In the genomic region with DNA sequence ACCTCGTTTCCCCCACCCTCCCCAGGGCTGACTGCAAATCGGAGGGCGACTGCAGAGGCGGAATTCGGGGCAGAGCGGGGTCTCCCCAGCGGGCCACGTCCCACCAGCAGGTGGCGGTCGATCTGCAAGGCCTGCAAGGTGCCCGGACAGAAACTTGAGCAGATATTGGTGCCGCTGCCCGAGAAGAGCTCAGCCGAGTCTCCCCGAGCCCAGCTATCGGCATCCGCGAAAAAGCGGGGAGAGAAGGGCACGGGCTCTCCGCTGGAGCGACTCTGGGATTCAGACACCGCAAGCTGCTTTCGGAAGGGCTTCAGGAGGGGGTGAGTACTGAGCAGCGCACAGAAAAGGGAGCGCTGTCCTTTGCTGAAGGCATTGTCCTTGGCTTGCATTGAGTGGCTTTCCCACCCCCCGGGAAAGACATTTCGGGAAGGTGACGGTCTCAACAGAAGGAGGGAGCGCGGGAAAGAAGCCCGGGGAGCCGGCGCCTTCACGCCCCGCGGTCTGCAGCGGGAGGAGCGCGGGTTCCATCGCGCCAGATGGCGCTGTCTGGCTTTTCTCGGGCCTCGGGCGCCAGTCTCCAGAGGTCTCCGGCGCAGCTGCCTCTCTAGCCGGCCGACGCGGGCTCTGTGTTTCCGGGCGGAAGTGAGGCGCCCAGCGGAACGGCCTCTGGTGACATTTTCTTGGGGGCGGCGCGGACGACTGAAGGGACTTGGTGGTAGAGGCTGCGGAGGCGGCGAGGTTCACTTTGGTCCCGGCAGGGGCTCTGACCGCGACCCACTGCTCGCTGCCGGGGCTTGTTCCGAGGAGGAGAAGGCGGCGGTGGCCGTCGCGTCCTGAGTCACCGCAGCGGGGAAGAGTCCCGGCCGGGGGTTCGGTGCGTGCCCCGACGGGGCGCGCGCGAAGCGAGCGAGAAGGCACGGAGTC, we compare ENCODE assay signal across 8 cellular contexts.
DNase-seq lines count a peak whose midpoint lies in the region; ATAC-seq and TF ChIP-seq lines count a peak whose summit lies in the region.

No MANE protein-coding gene starts in this region.

- H3K27ac Mint-ChIP-seq in T-helper 1 cell treated with Interleukin-12 subunit alpha and Interleukin-12 subunit beta and Interleukin-4 antibody, amounts not matched to agents 30 μg/mL and 1 μg/mL, for 36 hours = peak overlapping the region; percentile 92

- intact Hi-C loops in right cardiac atrium (cut with DNase I) (loop anchor here (5.0 to 10.0 kb wide), 5 partner anchors 39 to 484 kb away; a partner anchor contains a TSS), uterus (cut with DNase I; ENCODE audit: low total_unique reads) (no loop called here)

- H3K4me1 Mint-ChIP-seq in T-helper 1 cell treated with Interleukin-12 subunit alpha and Interleukin-12 subunit beta and Interleukin-4 antibody, amounts not matched to agents 30 μg/mL and 1 μg/mL, for 36 hours (ENCODE audit: low read depth) = peaks cover 43% of the 10 kb centered on the region

- H3K4me3 Mint-ChIP-seq in T-helper 1 cell treated with Interleukin-12 subunit alpha and Interleukin-12 subunit beta and Interleukin-4 antibody, amounts not matched to agents 30 μg/mL and 1 μg/mL, for 36 hours = peak overlapping the region; percentile 89

- DNase-seq in NCI-H1694 (lab: John Stamatoyannopoulos, UW) = peak; percentile 77
- DNase-seq in anterior cingulate cortex (lab: John Stamatoyannopoulos, UW) = peak; percentile 56 to 94 (median 87)
- peak; percentile 94 to 98 (median 98) for DNase-seq in right cardiac atrium
- peak; percentile 69 for DNase-seq in pulmonary artery endothelial cell (ENCODE audit: low read depth, low spot score)
- DNase-seq in uterus = peak; percentile 83 to 90

- WGBS in right cardiac atrium = under 1% methylated on average over 90 of the region's 90 CpGs

- H3K9me3 ChIP-seq in right cardiac atrium (ENCODE audit: control insufficient read depth, low read length) (no peaks in the 10 kb centered on the region), uterus (no peaks in the 10 kb centered on the region)

- peak; percentile 75 to 83 (median 78) for TF ChIP-seq CTCF in uterus (IDR thresholded peaks at IDR 0.05)

- peaks cover 12% of the 10 kb centered on the region for H3K36me3 Mint-ChIP-seq in T-helper 1 cell treated with Interleukin-12 subunit alpha and Interleukin-12 subunit beta and Interleukin-4 antibody, amounts not matched to agents 30 μg/mL and 1 μg/mL, for 36 hours (ENCODE audit: low read depth)

- H3K4me1 ChIP-seq in right cardiac atrium (ENCODE audit: control insufficient read depth, insufficient read depth, low read length) = peaks cover 3% of the 10 kb centered on the region
- H3K4me1 ChIP-seq in uterus = no peaks in the 10 kb centered on the region

- ATAC-seq in GM18499 (IDR thresholded peaks at IDR 0.05; ENCODE audit: insufficient read depth, unreplicated experiment) = peak; percentile 61
- ATAC-seq in HG02938 (IDR thresholded peaks at IDR 0.05; ENCODE audit: unreplicated experiment) = peak; percentile 76
- ATAC-seq in right cardiac atrium = peak; percentile 98

- H3K9me3 Mint-ChIP-seq in T-helper 1 cell treated with Interleukin-12 subunit alpha and Interleukin-12 subunit beta and Interleukin-4 antibody, amounts not matched to agents 30 μg/mL and 1 μg/mL, for 36 hours = no peaks in the 10 kb centered on the region

- H3K27me3 ChIP-seq in right cardiac atrium (ENCODE audit: control insufficient read depth, insufficient read depth) (no peaks in the 10 kb centered on the region), uterus (no peaks in the 10 kb centered on the region)

- H3K27ac ChIP-seq in right cardiac atrium (ENCODE audit: low read length) (peak overlapping the region; percentile 91), uterus (peak overlapping the region; percentile 84 to 87)

- H3K4me3 ChIP-seq in right cardiac atrium (ENCODE audit: low read length) (peak overlapping the region; percentile 94), uterus (peak overlapping the region; percentile 87 to 97)

- H3K27me3 Mint-ChIP-seq in T-helper 1 cell treated with Interleukin-12 subunit alpha and Interleukin-12 subunit beta and Interleukin-4 antibody, amounts not matched to agents 30 μg/mL and 1 μg/mL, for 36 hours (ENCODE audit: low read depth) = no peaks in the 10 kb centered on the region

- peak in 1 of 2 donors; percentile 62 for TF ChIP-seq POLR2A in uterus (IDR thresholded peaks at IDR 0.05)

- H3K36me3 ChIP-seq in uterus = no peaks in the 10 kb centered on the region

Comparison
In these comparisons a context has a peak if more than half of its experiments do, and no peak if none do; other contexts are left out.
1. Peak in every context shown above with its lines: DNase-seq, ATAC-seq, H3K4me3 ChIP-seq and H3K27ac ChIP-seq.